ENCODE assay signal across 8 cellular contexts in the genomic region with DNA sequence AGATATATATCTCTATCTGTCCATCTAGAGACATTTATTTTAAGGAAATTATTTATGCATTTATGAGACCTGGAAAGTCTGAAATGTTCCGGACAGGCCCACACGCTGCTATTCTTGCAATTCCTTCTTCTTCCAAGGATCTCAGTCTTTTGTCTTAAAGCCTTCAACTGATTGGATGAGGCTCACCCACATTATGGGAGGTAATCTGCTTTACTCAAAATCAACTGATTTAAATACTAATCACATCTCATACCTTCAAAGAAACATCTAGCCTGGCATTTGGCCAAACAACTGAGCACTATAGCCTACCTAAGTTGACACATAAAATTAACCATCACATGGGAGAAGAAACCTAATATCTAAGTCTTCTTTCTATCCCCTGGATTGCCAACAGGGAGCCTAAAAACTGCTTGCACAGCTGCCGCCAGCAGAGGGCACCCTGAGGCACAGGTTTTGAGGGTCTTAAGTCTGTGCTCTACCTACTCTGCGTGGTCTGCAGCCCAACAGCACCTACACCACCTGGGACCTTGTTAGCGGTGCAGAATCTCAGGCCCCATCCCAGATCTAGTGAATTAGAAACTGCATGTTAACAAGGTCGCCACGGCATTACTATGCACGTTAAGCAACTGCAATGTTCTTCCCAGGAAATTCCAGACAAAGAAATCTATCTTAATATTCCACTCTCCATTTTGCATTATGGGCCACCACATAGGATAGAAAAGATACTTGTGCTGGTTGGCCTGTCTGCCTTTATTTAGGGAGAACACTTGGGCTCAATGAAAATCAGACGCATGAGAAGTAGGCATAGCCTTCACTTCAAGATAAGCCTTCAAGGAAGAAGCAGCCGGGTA.
DNase-seq lines count a peak whose midpoint lies in the region; ATAC-seq lines count a peak whose summit lies in the region.

No MANE protein-coding gene starts in this region.

- DNase-seq in NCI-H1417 (lab: John Stamatoyannopoulos, UW) (peak in 2 of 3 experiments; percentile 34 to 58), NCI-H1417 treated with DMSO at 0.1 percent for 48 hours (lab: John Stamatoyannopoulos, UW) (no peak), SHP77 treated with DMSO at 0.1 percent for 48 hours (lab: John Stamatoyannopoulos, UW) (peak; percentile 37), germinal center (ENCODE audit: low spot score) (peak; percentile 4), middle frontal gyrus (ENCODE audit: extremely low spot score, low spot score) (no peak), HuH-7.5 (ENCODE audit: low spot score) (no peak)
- peak; percentile 2 to 6 for DNase-seq in stimulated activated CD8-positive, alpha-beta memory T cell treated with anti-CD3 and anti-CD28 coated beads, Interleukin-2, amount 100 ng/mL, for 48 hours (ENCODE audit: low read depth in 2 of 2)

- ATAC-seq in HG03432 (IDR thresholded peaks at IDR 0.05; ENCODE audit: unreplicated experiment), result peak; percentile 73

Comparison
In these comparisons a context has a peak if more than half of its experiments do, and no peak if none do; other contexts are left out.
1. DNase-seq: peak in NCI-H1417 (2 of 3), SHP77 treated with DMSO at 0.1 percent for 48 hours (single experiment), germinal center (single experiment) and stimulated activated CD8-positive, alpha-beta memory T cell treated with anti-CD3 and anti-CD28 coated beads, Interleukin-2, amount 100 ng/mL, for 48 hours (2 of 2); none in NCI-H1417 treated with DMSO at 0.1 percent for 48 hours (single experiment), middle frontal gyrus (single experiment) and HuH-7.5 (single experiment).